ENCODE assay signal across 13 cellular contexts in the genomic region with DNA sequence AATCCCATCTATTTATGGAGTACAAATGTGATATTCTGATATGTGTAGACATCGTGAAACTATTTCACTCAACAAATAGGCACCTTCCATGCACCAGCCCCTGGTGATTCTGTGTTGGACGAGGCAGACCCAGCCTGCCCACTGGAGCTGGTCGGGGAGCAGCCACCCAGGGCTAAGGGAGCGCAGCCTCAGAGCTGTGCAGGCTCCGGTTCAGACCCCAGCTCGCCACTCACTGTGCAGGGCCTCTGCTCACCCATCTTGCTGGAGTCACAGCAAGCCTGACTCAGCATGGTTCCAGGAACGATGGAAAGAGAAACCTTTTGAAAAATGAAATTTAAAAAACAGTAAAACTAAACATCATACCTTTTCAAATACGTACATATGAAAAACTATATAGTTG. TPM values are rescaled to one million over a fixed set of nuclear protein-coding genes. Genes with fewer than 3 reads are reported as not detected.
DNase-seq lines count a peak whose midpoint lies in the region; ATAC-seq and TF ChIP-seq lines count a peak whose summit lies in the region.
"Had no signal": no experiment of that assay in that cellular context is flagged by ENCODE, and none has a peak within 500 bp of the region (broad histone marks: within the 10 kb centered on the region; RNA-seq: fewer than 3 reads in every experiment).

No MANE protein-coding gene starts in this region.

- peaks cover 2% of the 10 kb centered on the region for H3K27me3 Mint-ChIP-seq in osteocyte (ENCODE audit: unreplicated experiment)
- H3K27me3 Mint-ChIP-seq in CD4-positive, alpha-beta T cell = peaks cover 16% of the 10 kb centered on the region

- POLR2A ChIA-PET in CD4-positive, alpha-beta T cell (lab: Charles Lee) = no interaction called here

- H3K27ac Mint-ChIP-seq in osteocyte (ENCODE audit: unreplicated experiment) = no peak overlapping the region
- H3K27ac Mint-ChIP-seq in CD4-positive, alpha-beta T cell = no peak overlapping the region
- H3K27ac Mint-ChIP-seq: CD14-positive monocyte, HFFc6 had no signal

- DNase-seq in GM13976 (ENCODE audit: low spot score) = peak; percentile 8
- peak; percentile 36 for DNase-seq in H7
- peak; percentile 34 for DNase-seq in islet precursor cell
- peak; percentile 70 for DNase-seq in osteocyte (ENCODE audit: extremely low spot score, unreplicated experiment)
- DNase-seq in CD4-positive, alpha-beta T cell = no peak
- no peak for DNase-seq in inferior parietal cortex (ENCODE audit: extremely low spot score)
- DNase-seq in stimulated activated CD4-positive, alpha-beta T cell treated with anti-CD3 and anti-CD28 coated beads, Interleukin-2, amount 100 ng/mL, for 24 hours = no peak
- DNase-seq: DMS53, GF-D8, HCEC 1CT, HFFc6 had no signal

- H3K4me1 Mint-ChIP-seq in osteocyte (ENCODE audit: unreplicated experiment) = peaks cover 9% of the 10 kb centered on the region
- peaks cover 7% of the 10 kb centered on the region for H3K4me1 Mint-ChIP-seq in CD4-positive, alpha-beta T cell (ENCODE audit: low read depth)
- H3K4me1 Mint-ChIP-seq: CD14-positive monocyte had no signal

- no peak overlapping the region for H3K4me3 ChIP-seq in H7 (ENCODE audit: insufficient read depth, low read depth, low read length)
- H3K4me3 ChIP-seq: A549 had no signal

- ATAC-seq in CD4-positive, alpha-beta T cell (ENCODE audit: poor library complexity) = no peak
- ATAC-seq: A549 had no signal

- H3K9me3 ChIP-seq in CD4-positive, alpha-beta T cell (ENCODE audit: control insufficient read depth, low read length) = no peaks in the 10 kb centered on the region
- H3K9me3 ChIP-seq: A549 had no signal

- H3K36me3 Mint-ChIP-seq in osteocyte (ENCODE audit: unreplicated experiment) = no peaks in the 10 kb centered on the region
- no peaks in the 10 kb centered on the region for H3K36me3 Mint-ChIP-seq in CD4-positive, alpha-beta T cell (ENCODE audit: low read depth)
- H3K36me3 Mint-ChIP-seq: CD14-positive monocyte had no signal

- TF ChIP-seq CTCF in GM13976 (IDR thresholded peaks at IDR 0.05; ENCODE audit: borderline replicate concordance, control extremely low read depth, extremely low read depth, insufficient read depth, missing control alignments) (no peak), osteocyte (IDR thresholded peaks at IDR 0.05) (no peak)
- TF ChIP-seq CTCF in CD4-positive, alpha-beta T cell (IDR thresholded peaks at IDR 0.05) = no peak

- no peak overlapping the region for H3K27ac ChIP-seq in CD4-positive, alpha-beta T cell (ENCODE audit: low read depth, low read length)
- H3K27ac ChIP-seq: A549 had no signal

- no peak overlapping the region for H3K4me3 Mint-ChIP-seq in osteocyte (ENCODE audit: unreplicated experiment)
- H3K4me3 Mint-ChIP-seq in CD4-positive, alpha-beta T cell = no peak overlapping the region
- H3K4me3 Mint-ChIP-seq: CD14-positive monocyte, HFFc6 had no signal

- no peaks in the 10 kb centered on the region for H3K36me3 ChIP-seq in H7 (replicated peaks; ENCODE audit: control insufficient read depth, insufficient read depth, low read length)

- intact Hi-C loops in CD4-positive, alpha-beta T cell (cut with DNase I, micrococcal nuclease) = loop anchor here in 1 of 2 experiments (5.0 kb wide), 1 partner anchor 558 kb away; no protein-coding TSS in a partner anchor

- H3K9me3 Mint-ChIP-seq in osteocyte (ENCODE audit: unreplicated experiment) = no peaks in the 10 kb centered on the region
- H3K9me3 Mint-ChIP-seq in CD4-positive, alpha-beta T cell = no peaks in the 10 kb centered on the region
- H3K9me3 Mint-ChIP-seq: HFFc6 had no signal

- in situ Hi-C loops in GM13976 (cut with MboI; ENCODE audit: low sequenced_read_pairs, unreplicated experiment) = no loop called here

- CTCF ChIA-PET in CD4-positive, alpha-beta T cell (lab: Charles Lee) = no interaction called here

- H3K27me3 ChIP-seq in H7 (ENCODE audit: control insufficient read depth, insufficient read depth, low read length) = no peaks in the 10 kb centered on the region
- no peaks in the 10 kb centered on the region for H3K27me3 ChIP-seq in CD4-positive, alpha-beta T cell (ENCODE audit: control insufficient read depth, insufficient read depth, low read length)

RNA-seq across cellular contexts. Expression of a gene that starts 52.3 kb away (rescaled TPM):
- 5.7 and 6.1 TPM in 2 replicates for total RNA-seq in H7 (2014; rRNA removed; shearing (Covaris generic))
- 0.16 and 0.18 TPM in 2 replicates for total RNA-seq in osteocyte
- total RNA-seq in CD4-positive, alpha-beta T cell = 100 to 1,000 TPM; 244 to 254 TPM

Comparison
In these comparisons a context has a peak if more than half of its experiments do, and no peak if none do; other contexts are left out.
1. DNase-seq: peak in GM13976 (single experiment), H7 (single experiment), islet precursor cell (single experiment) and osteocyte (single experiment); none in CD4-positive, alpha-beta T cell (0 of 10), inferior parietal cortex (single experiment) and stimulated activated CD4-positive, alpha-beta T cell treated with anti-CD3 and anti-CD28 coated beads, Interleukin-2, amount 100 ng/mL, for 24 hours (0 of 2).
2. RNA of a gene that starts 52.3 kb away (total RNA-seq): 244 to 254 TPM in CD4-positive, alpha-beta T cell; 5.7 to 6.1 TPM in H7 and 0.16 to 0.18 TPM in osteocyte; every median in the first group is over 10 times any median in the second.